8 cellular contexts compared by ENCODE assay signal in the genomic region with DNA sequence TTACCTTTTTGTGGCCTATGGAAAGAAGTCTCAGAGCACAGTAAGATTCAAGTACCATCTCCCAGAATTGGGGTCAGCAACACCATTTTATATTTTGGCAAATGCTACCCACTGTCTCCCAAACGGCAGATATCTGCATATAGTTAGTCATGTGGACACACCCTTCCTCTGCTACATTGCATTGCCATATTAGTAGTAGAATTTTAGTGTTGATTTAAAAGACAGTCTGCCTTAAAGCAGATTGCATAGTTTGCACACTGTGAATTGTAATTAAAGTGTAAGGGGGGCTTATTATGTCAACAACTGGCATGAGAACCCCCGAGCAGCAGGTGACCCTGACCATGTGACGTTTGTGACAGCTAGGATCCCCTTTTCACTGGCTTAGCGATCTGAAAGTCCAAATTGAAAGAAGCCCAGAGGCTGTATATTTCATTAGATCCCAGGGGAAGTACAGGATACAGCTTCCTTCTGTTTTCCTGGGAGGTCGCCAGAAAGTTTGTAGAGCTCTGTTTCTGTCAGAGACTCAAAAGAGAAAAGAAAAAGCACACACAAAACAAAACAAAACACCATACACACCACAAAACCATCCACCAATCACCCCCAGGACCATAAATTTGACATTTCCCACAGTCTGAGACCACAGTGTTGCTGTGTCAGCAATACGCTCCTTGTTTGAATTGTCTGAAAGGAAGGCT.
DNase-seq lines count a peak whose midpoint lies in the region; ATAC-seq, FAIRE-seq and TF ChIP-seq lines count a peak whose summit lies in the region.

No MANE protein-coding gene starts in this region.

- no peaks in the 10 kb centered on the region for H3K36me3 ChIP-seq in CD8-positive, alpha-beta T cell (ENCODE audit: insufficient read depth, low read length)
- no peaks in the 10 kb centered on the region for H3K36me3 ChIP-seq in Peyer's patch

- no peaks in the 10 kb centered on the region for H3K27me3 ChIP-seq in CD8-positive, alpha-beta T cell (ENCODE audit: insufficient read depth, low read length)
- H3K27me3 ChIP-seq in Peyer's patch = no peaks in the 10 kb centered on the region

- H3K4me1 Mint-ChIP-seq in CD8-positive, alpha-beta T cell (ENCODE audit: low read depth) = peaks cover 26% of the 10 kb centered on the region
- H3K4me1 Mint-ChIP-seq in osteocyte (ENCODE audit: unreplicated experiment) = peaks cover 52% of the 10 kb centered on the region

- no peaks in the 10 kb centered on the region for H3K9me3 ChIP-seq in CD8-positive, alpha-beta T cell (ENCODE audit: low read length)
- H3K9me3 ChIP-seq in Peyer's patch = no peaks in the 10 kb centered on the region

- no peak for TF ChIP-seq CTCF in CD8-positive, alpha-beta T cell (IDR thresholded peaks at IDR 0.05)
- TF ChIP-seq CTCF in Peyer's patch (IDR thresholded peaks at IDR 0.05) (no peak), osteocyte (IDR thresholded peaks at IDR 0.05) (no peak)

- no peaks in the 10 kb centered on the region for H3K27me3 Mint-ChIP-seq in CD8-positive, alpha-beta T cell (ENCODE audit: low read depth)
- H3K27me3 Mint-ChIP-seq in osteocyte (ENCODE audit: unreplicated experiment) = no peaks in the 10 kb centered on the region

- TF ChIP-seq POLR2A in Peyer's patch (IDR thresholded peaks at IDR 0.05) = no peak

- intact Hi-C loops in CD8-positive, alpha-beta T cell (cut with DNase I, micrococcal nuclease) = no loop called here

- no peaks in the 10 kb centered on the region for H3K36me3 Mint-ChIP-seq in CD8-positive, alpha-beta T cell
- peaks cover 1% of the 10 kb centered on the region for H3K36me3 Mint-ChIP-seq in osteocyte (ENCODE audit: unreplicated experiment)

- no peaks in the 10 kb centered on the region for H3K9me3 Mint-ChIP-seq in CD8-positive, alpha-beta T cell
- H3K9me3 Mint-ChIP-seq in osteocyte (ENCODE audit: unreplicated experiment) = no peaks in the 10 kb centered on the region

- no peak overlapping the region for H3K27ac ChIP-seq in CD8-positive, alpha-beta T cell (ENCODE audit: low read depth, low read length)
- H3K27ac ChIP-seq in Peyer's patch = peak overlapping the region; percentile 20 to 71 (median 46)

- no peak overlapping the region for H3K27ac Mint-ChIP-seq in CD8-positive, alpha-beta T cell
- H3K27ac Mint-ChIP-seq in osteocyte (ENCODE audit: unreplicated experiment) = peak overlapping the region; percentile 94

- POLR2A ChIA-PET in CD8-positive, alpha-beta T cell (lab: Charles Lee) = interaction anchor here (1.1 kb wide), 1 partner anchor 12 kb away, joined by 3 read pairs; no protein-coding TSS in a partner anchor

- CTCF ChIA-PET in CD8-positive, alpha-beta T cell (lab: Charles Lee) = interaction anchor here (0.9 kb wide), 1 partner anchor 9 kb away, joined by 3 read pairs; no protein-coding TSS in a partner anchor

- H3K4me3 Mint-ChIP-seq in CD8-positive, alpha-beta T cell = peak overlapping the region; percentile 43
- H3K4me3 Mint-ChIP-seq in osteocyte (ENCODE audit: unreplicated experiment) = peak overlapping the region; percentile 78

- no peak for FAIRE-seq in frontal cortex (lab: Jason Lieb, UNC)

- ATAC-seq in CD8-positive, alpha-beta T cell = no peak
- ATAC-seq in esophagus mucosa = peak; percentile 75
- ATAC-seq in HG03565 (IDR thresholded peaks at IDR 0.05; ENCODE audit: unreplicated experiment) = no peak

- no peak for DNase-seq in CD8-positive, alpha-beta T cell
- DNase-seq in Peyer's patch (no peak), osteocyte (ENCODE audit: extremely low spot score, unreplicated experiment) (no peak), AML-193 (lab: John Stamatoyannopoulos, UW) (no peak), NCI-H187 (lab: John Stamatoyannopoulos, UW) (no peak), frontal cortex (ENCODE audit: low spot score in 2 of 2) (no peak)

- peaks cover 5% of the 10 kb centered on the region for H3K4me1 ChIP-seq in CD8-positive, alpha-beta T cell (ENCODE audit: insufficient read depth, low read length)
- peaks cover 0 to 28% (median 0%) of the 10 kb centered on the region in 4 donors for H3K4me1 ChIP-seq in Peyer's patch

- no peak overlapping the region for H3K4me3 ChIP-seq in CD8-positive, alpha-beta T cell (ENCODE audit: low read depth, low read length)
- H3K4me3 ChIP-seq in Peyer's patch = peak overlapping the region in 1 of 4 donors; percentile 5
